Comparison of ENCODE assay signal across 18 cellular contexts in genomic region chr7:134829381-134829986, GRCh38. TPM values are rescaled to one million over a fixed set of nuclear protein-coding genes. Genes with fewer than 3 reads are reported as not detected.
DNase-seq lines count a peak whose midpoint lies in the region; ATAC-seq and TF ChIP-seq lines count a peak whose summit lies in the region.
"Had no signal": no experiment of that assay in that cellular context is flagged by ENCODE, and none has a peak within 500 bp of the region (broad histone marks: within the 10 kb centered on the region; RNA-seq: fewer than 3 reads in every experiment).

No MANE protein-coding gene starts in this region.

- H3K27me3 ChIP-seq in thoracic aorta (replicated peaks; ENCODE audit: insufficient read depth): no peaks in the 10 kb centered on the region

- H3K4me3 Mint-ChIP-seq in WTC11 (no peak overlapping the region), mesothelial cell of epicardium (no peak overlapping the region)
- H3K4me3 Mint-ChIP-seq in activated T-cell treated with anti-CD3 and anti-CD28 coated beads, Interleukin-2, amount 50 U/mL, for 24 hours: no peak overlapping the region
- H3K4me3 Mint-ChIP-seq: activated naive CD4-positive, alpha-beta T cell treated with anti-CD3 and anti-CD28 coated beads, Interleukin-2, amount 10 ng/mL, durations not matched to agents 7 days and 5 days; activated T-cell treated with anti-CD3 and anti-CD28 coated beads, Interleukin-2, amount 50 U/mL, for 4 hours; CD4-positive, alpha-beta memory T cell; stimulated activated naive CD8-positive, alpha-beta T cell treated with anti-CD3 and anti-CD28 coated beads, Interleukin-15, amount 100 ng/mL, for 72 hours had no signal

- DNase-seq in HEK293T (ENCODE audit: extremely low spot score) (no peak), WTC11 (ENCODE audit: low spot score) (no peak), mesothelial cell of epicardium (ENCODE audit: low spot score in 2 of 2, unreplicated experiment in 2 of 2) (no peak), thoracic aorta (ENCODE audit: low spot score) (no peak)
- DNase-seq in activated T-cell treated with anti-CD3 and anti-CD28 coated beads, Interleukin-2, amount 50 U/mL, for 48 hours: no peak
- DNase-seq in activated T-cell treated with anti-CD3 and anti-CD28 coated beads, Interleukin-2, amount 50 U/mL, for 24 hours: no peak
- DNase-seq: activated CD8-positive, alpha-beta memory T cell treated with anti-CD3 and anti-CD28 coated beads for 24 hours; activated naive CD4-positive, alpha-beta T cell treated with anti-CD3 and anti-CD28 coated beads, Interleukin-2, amount 10 ng/mL, durations not matched to agents 7 days and 5 days; activated T-cell treated with anti-CD3 and anti-CD28 coated beads, Interleukin-2, amount 50 U/mL, for 4 hours; amygdala; CD4-positive, alpha-beta memory T cell; central memory CD4-positive, alpha-beta T cell; GDM1; lower lobe of right lung; NCI-H1694; NCI-H2171 treated with DMSO at 0.1 percent for 48 hours; stimulated activated naive CD8-positive, alpha-beta T cell treated with anti-CD3 and anti-CD28 coated beads, Interleukin-15, amount 100 ng/mL, for 72 hours had no signal

- H3K27ac ChIP-seq in thoracic aorta: peak overlapping the region; percentile 92 to 93
- H3K27ac ChIP-seq: lower lobe of right lung had no signal

- H3K4me1 Mint-ChIP-seq in WTC11 (no peaks in the 10 kb centered on the region), mesothelial cell of epicardium (peaks cover 37% of the 10 kb centered on the region)
- H3K4me1 Mint-ChIP-seq in activated T-cell treated with anti-CD3 and anti-CD28 coated beads, Interleukin-2, amount 50 U/mL, for 24 hours (ENCODE audit: low read depth): no peaks in the 10 kb centered on the region
- H3K4me1 Mint-ChIP-seq: activated naive CD4-positive, alpha-beta T cell treated with anti-CD3 and anti-CD28 coated beads, Interleukin-2, amount 10 ng/mL, durations not matched to agents 7 days and 5 days; stimulated activated naive CD8-positive, alpha-beta T cell treated with anti-CD3 and anti-CD28 coated beads, Interleukin-15, amount 100 ng/mL, for 72 hours had no signal

- H3K36me3 Mint-ChIP-seq in WTC11 (no peaks in the 10 kb centered on the region), mesothelial cell of epicardium (no peaks in the 10 kb centered on the region)
- H3K36me3 Mint-ChIP-seq in activated T-cell treated with anti-CD3 and anti-CD28 coated beads, Interleukin-2, amount 50 U/mL, for 24 hours (ENCODE audit: low read depth): no peaks in the 10 kb centered on the region
- H3K36me3 Mint-ChIP-seq: activated naive CD4-positive, alpha-beta T cell treated with anti-CD3 and anti-CD28 coated beads, Interleukin-2, amount 10 ng/mL, durations not matched to agents 7 days and 5 days; CD4-positive, alpha-beta memory T cell had no signal

- H3K27me3 Mint-ChIP-seq in WTC11 (ENCODE audit: low read depth): no peaks in the 10 kb centered on the region
- no peaks in the 10 kb centered on the region for H3K27me3 Mint-ChIP-seq in mesothelial cell of epicardium (ENCODE audit: low read depth)
- H3K27me3 Mint-ChIP-seq in activated T-cell treated with anti-CD3 and anti-CD28 coated beads, Interleukin-2, amount 50 U/mL, for 24 hours: no peaks in the 10 kb centered on the region
- H3K27me3 Mint-ChIP-seq: activated naive CD4-positive, alpha-beta T cell treated with anti-CD3 and anti-CD28 coated beads, Interleukin-2, amount 10 ng/mL, durations not matched to agents 7 days and 5 days; stimulated activated naive CD8-positive, alpha-beta T cell treated with anti-CD3 and anti-CD28 coated beads, Interleukin-15, amount 100 ng/mL, for 72 hours had no signal

- no peak overlapping the region for H3K4me3 ChIP-seq in thoracic aorta
- H3K4me3 ChIP-seq: lower lobe of right lung had no signal

- H3K9me3 Mint-ChIP-seq in WTC11: no peaks in the 10 kb centered on the region
- H3K9me3 Mint-ChIP-seq in mesothelial cell of epicardium: no peaks in the 10 kb centered on the region
- no peaks in the 10 kb centered on the region for H3K9me3 Mint-ChIP-seq in activated T-cell treated with anti-CD3 and anti-CD28 coated beads, Interleukin-2, amount 50 U/mL, for 24 hours
- H3K9me3 Mint-ChIP-seq: activated naive CD4-positive, alpha-beta T cell treated with anti-CD3 and anti-CD28 coated beads, Interleukin-2, amount 10 ng/mL, durations not matched to agents 7 days and 5 days; activated T-cell treated with anti-CD3 and anti-CD28 coated beads, Interleukin-2, amount 50 U/mL, for 4 hours; CD4-positive, alpha-beta memory T cell; stimulated activated naive CD8-positive, alpha-beta T cell treated with anti-CD3 and anti-CD28 coated beads, Interleukin-15, amount 100 ng/mL, for 72 hours had no signal

- no peak for ATAC-seq in WTC11
- ATAC-seq in thoracic aorta (ENCODE audit: insufficient number of reproducible peaks, low FRiP score, low read depth): no peak
- no peak for ATAC-seq in GM21390 (IDR thresholded peaks at IDR 0.05; ENCODE audit: unreplicated experiment)
- ATAC-seq: activated T-cell treated with anti-CD3 and anti-CD28 coated beads, Interleukin-2, amount 50 U/mL, for 4 hours; lower lobe of right lung; stimulated activated naive CD8-positive, alpha-beta T cell treated with anti-CD3 and anti-CD28 coated beads, Interleukin-15, amount 100 ng/mL, for 72 hours had no signal

- CTCF ChIA-PET in HEK293T (lab: Yijun Ruan, JAX) (no interaction called here), WTC11 (lab: Charles Lee) (no interaction called here)

- H3K4me1 ChIP-seq in thoracic aorta (ENCODE audit: control insufficient read depth in 1 of 2, low read depth in 2 of 2): peaks cover 63 to 96% of the 10 kb centered on the region in 2 donors

- TF ChIP-seq CTCF in WTC11 (IDR thresholded peaks at IDR 0.05): no peak
- TF ChIP-seq CTCF in mesothelial cell of epicardium (IDR thresholded peaks at IDR 0.05; ENCODE audit: unreplicated experiment): no peak
- TF ChIP-seq CTCF in thoracic aorta (IDR thresholded peaks at IDR 0.05): no peak

- no peaks in the 10 kb centered on the region for H3K9me3 ChIP-seq in thoracic aorta
- H3K9me3 ChIP-seq: lower lobe of right lung had no signal

- POLR2A ChIA-PET in HEK293T (lab: Yijun Ruan, JAX): no interaction called here
- POLR2A ChIA-PET in WTC11 (lab: Charles Lee): interaction anchor here (0.5 to 0.6 kb wide), 2 partner anchors 73 to 118 kb away, joined by 3 read pairs; no protein-coding TSS in a partner anchor

- no peaks in the 10 kb centered on the region for H3K36me3 ChIP-seq in thoracic aorta
- H3K36me3 ChIP-seq: lower lobe of right lung had no signal

- H3K27ac Mint-ChIP-seq in WTC11 (peak overlapping the region; percentile 7; the same call in 1 of the 2 replicates), mesothelial cell of epicardium (peak overlapping the region; percentile 15)
- no peak overlapping the region for H3K27ac Mint-ChIP-seq in activated T-cell treated with anti-CD3 and anti-CD28 coated beads, Interleukin-2, amount 50 U/mL, for 24 hours
- H3K27ac Mint-ChIP-seq: activated naive CD4-positive, alpha-beta T cell treated with anti-CD3 and anti-CD28 coated beads, Interleukin-2, amount 10 ng/mL, durations not matched to agents 7 days and 5 days; CD4-positive, alpha-beta memory T cell had no signal

TF ChIP-seq in HEK293T, 16 proteins besides CTCF, POLR2A, EP300 and RAD21:
- TF ChIP-seq NFRKB (IDR thresholded peaks at IDR 0.05): no peak
- TF ChIP-seq, protein P1, sequence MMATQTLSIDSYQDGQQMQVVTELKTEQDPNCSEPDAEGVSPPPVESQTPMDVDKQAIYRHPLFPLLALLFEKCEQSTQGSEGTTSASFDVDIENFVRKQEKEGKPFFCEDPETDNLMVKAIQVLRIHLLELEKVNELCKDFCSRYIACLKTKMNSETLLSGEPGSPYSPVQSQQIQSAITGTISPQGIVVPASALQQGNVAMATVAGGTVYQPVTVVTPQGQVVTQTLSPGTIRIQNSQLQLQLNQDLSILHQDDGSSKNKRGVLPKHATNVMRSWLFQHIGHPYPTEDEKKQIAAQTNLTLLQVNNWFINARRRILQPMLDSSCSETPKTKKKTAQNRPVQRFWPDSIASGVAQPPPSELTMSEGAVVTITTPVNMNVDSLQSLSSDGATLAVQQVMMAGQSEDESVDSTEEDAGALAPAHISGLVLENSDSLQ (IDR thresholded peaks at IDR 0.05): peak; percentile 42
- no peak for TF ChIP-seq FOXM1 (IDR thresholded peaks at IDR 0.05; ENCODE audit: borderline replicate concordance)
- no peak for TF ChIP-seq SUZ12 (IDR thresholded peaks at IDR 0.05)
- no peak for TF ChIP-seq L3MBTL2 (conservative IDR thresholded peaks at IDR 0.05)

TF ChIP-seq in WTC11, 78 proteins besides CTCF, POLR2A, EP300 and RAD21:
- no peak for TF ChIP-seq ATF1 (CRISPR knock-in tag; IDR thresholded peaks at IDR 0.05)
- TF ChIP-seq, protein P2, sequence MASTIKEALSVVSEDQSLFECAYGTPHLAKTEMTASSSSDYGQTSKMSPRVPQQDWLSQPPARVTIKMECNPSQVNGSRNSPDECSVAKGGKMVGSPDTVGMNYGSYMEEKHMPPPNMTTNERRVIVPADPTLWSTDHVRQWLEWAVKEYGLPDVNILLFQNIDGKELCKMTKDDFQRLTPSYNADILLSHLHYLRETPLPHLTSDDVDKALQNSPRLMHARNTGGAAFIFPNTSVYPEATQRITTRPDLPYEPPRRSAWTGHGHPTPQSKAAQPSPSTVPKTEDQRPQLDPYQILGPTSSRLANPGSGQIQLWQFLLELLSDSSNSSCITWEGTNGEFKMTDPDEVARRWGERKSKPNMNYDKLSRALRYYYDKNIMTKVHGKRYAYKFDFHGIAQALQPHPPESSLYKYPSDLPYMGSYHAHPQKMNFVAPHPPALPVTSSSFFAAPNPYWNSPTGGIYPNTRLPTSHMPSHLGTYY (CRISPR knock-in tag; IDR thresholded peaks at IDR 0.05): no peak
- TF ChIP-seq NR2C2 (CRISPR knock-in tag; IDR thresholded peaks at IDR 0.05): no peak
- no peak for TF ChIP-seq ZNF512 (CRISPR knock-in tag; IDR thresholded peaks at IDR 0.05; ENCODE audit: borderline replicate concordance)

RNA-seq across cellular contexts. Expression of gene CALD1, which starts 50.0 kb away (rescaled TPM):
- total RNA-seq in WTC11 (2021): 120 to 147 TPM (median 127 TPM) in 3 replicates
- total RNA-seq in mesothelial cell of epicardium: 191 to 211 TPM (median 194 TPM) in 3 replicates
- 1,000 to 10,000 TPM in 1 of 2 donors, 100 to 1,000 TPM in 1; 912 to 1,038 TPM for total RNA-seq in thoracic aorta
- total RNA-seq: CD4-positive, alpha-beta memory T cell had no signal
